In the genomic region with DNA sequence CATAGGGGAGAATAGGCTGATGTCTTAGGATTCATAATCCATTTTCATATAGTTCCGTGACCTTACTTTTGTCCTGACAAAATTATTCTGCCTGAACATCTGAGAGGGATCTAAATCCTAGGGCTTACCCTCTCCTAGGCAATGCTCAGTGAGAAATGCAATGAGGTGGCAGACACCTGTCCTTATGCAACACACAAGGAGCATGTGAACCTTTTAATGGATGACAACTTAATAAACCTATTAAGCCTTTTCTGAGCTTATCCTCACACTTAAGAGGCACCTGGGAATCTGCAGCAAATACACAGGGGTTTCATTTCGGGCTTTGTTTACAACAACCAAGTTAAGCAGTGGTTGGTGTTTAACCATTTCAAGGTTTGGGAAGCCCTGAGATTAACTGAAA, we compare ENCODE assay signal across 12 cellular contexts.
"Had no signal": no experiment of that assay in that cellular context is flagged by ENCODE, and none has a peak within 500 bp of the region (broad histone marks: within the 10 kb centered on the region; RNA-seq: fewer than 3 reads in every experiment).

No MANE protein-coding gene starts in this region.

- H3K4me2 ChIP-seq: hepatocyte, smooth muscle cell had no signal

- H3K9me3 ChIP-seq: thyroid gland, uterus had no signal

- H3K27me3 ChIP-seq: hepatocyte, thyroid gland, uterus had no signal

- H2AFZ ChIP-seq: hepatocyte had no signal

- H3K27ac ChIP-seq: hepatocyte, thyroid gland had no signal

- H3K36me3 ChIP-seq: thyroid gland, uterus had no signal

- H3K4me3 ChIP-seq: hepatocyte, smooth muscle cell, thyroid gland, uterus had no signal

- DNase-seq: activated CD4-positive, alpha-beta memory T cell treated with anti-CD3 and anti-CD28 coated beads for 36 hours; activated CD4-positive, CD25-positive, alpha-beta regulatory T cell treated with anti-CD3 and anti-CD28 coated beads, Interleukin-2, amount 50 U/mL, for 72 hours; activated naive CD4-positive, alpha-beta T cell treated with anti-CD3 and anti-CD28 coated beads for 36 hours; caudate nucleus; cortex of kidney; effector memory CD4-positive, alpha-beta T cell; erythroblast; right cardiac atrium; thyroid gland; uterus had no signal

- H3K4me1 ChIP-seq: thyroid gland had no signal

- ATAC-seq: right cardiac atrium had no signal
